8 cellular contexts compared by ENCODE assay signal in the genomic region with DNA sequence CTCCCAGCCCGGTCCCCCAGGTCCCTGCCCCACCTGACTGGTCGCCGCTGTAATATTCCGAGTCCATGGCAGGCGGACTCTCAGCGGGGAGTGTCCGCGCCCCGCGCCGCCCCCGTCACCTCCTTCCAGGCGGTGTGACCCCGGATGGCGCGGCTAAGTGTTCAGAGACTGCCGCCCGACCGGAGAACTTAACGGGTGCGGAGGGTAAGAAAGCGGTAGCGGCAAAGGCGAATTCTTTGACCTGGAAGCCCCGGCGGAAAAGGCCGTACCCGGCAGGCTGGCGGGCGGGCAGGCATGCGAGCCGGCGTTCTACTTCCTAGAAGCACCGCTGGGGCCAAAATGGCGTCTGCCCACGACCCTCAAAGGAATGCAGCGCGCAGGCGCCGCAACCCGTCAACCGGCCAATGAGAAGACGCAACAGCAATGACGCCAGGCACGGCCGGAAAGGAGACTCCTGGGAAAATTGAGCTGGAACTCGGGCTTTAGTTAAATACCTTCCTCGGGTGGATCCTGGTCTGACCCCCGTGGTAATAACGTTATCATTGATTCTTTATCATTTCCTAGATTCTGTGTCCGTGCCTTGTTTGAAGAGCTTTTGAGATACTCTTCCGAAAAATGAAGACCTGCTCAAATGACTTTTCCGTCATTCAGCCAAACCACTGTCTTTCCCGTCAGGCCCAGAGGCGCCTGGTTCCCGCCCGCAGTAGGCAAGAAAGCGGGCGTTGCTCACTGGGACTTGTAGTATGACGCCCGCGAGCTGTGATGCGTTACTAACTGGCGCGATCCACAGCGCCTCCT. TPM values are rescaled to one million over a fixed set of nuclear protein-coding genes. Genes with fewer than 3 reads are reported as not detected.
A peak's percentile ranks its signal among the peaks of the same experiment; 100 is the strongest.
DNase-seq lines count a peak whose midpoint lies in the region; ATAC-seq and TF ChIP-seq lines count a peak whose summit lies in the region.

A gene (minus strand): TSS at position 348 of the 798 bp plus-strand sequence. CDS start 281 bp downstream, at position 67.

- peak; percentile 94 for ATAC-seq in HG02798 (IDR thresholded peaks at IDR 0.05; ENCODE audit: poor library complexity, unreplicated experiment)

- peak; percentile 90 to 92 for TF ChIP-seq EP300 in tibial nerve (IDR thresholded peaks at IDR 0.05)

- H3K27ac ChIP-seq in cardiac muscle cell: peak within 1 kb of the TSS; percentile 98
- peak within 1 kb of the TSS; percentile 95 for H3K27ac ChIP-seq in parathyroid adenoma
- H3K27ac ChIP-seq in tibial nerve: peak within 1 kb of the TSS; percentile 81 to 96 (median 94)

- H3K27me3 ChIP-seq in adipocyte (replicated peaks; ENCODE audit: control insufficient read depth, insufficient read depth, low read length): no peaks in the 10 kb centered on the region
- H3K27me3 ChIP-seq in cardiac muscle cell: no peaks in the 10 kb centered on the region
- no peaks in the 10 kb centered on the region for H3K27me3 ChIP-seq in parathyroid adenoma (ENCODE audit: control insufficient read depth, insufficient read depth, low read length)
- H3K27me3 ChIP-seq in tibial nerve: no peaks in the 10 kb centered on the region

- no peaks in the 10 kb centered on the region for H3K9me3 ChIP-seq in adipocyte (ENCODE audit: control insufficient read depth, low read length)
- H3K9me3 ChIP-seq in cardiac muscle cell (ENCODE audit: low read depth): no peaks in the 10 kb centered on the region
- no peaks in the 10 kb centered on the region for H3K9me3 ChIP-seq in parathyroid adenoma (ENCODE audit: control insufficient read depth, low read length)
- H3K9me3 ChIP-seq in tibial nerve: peaks cover 0 to 5% (median 0%) of the 10 kb centered on the region in 4 donors

- DNase-seq in NCI-H1436 (lab: John Stamatoyannopoulos, UW): peak; percentile 94
- DNase-seq in T follicular helper cell (ENCODE audit: low read depth): peak; percentile 89
- peak; percentile 99 for DNase-seq in adipocyte (ENCODE audit: low read depth)
- DNase-seq in cardiac muscle cell (ENCODE audit: low read depth in 1 of 2, low spot score in 1 of 2): peak; percentile 98 to 99
- DNase-seq in tibial nerve (ENCODE audit: low spot score in 2 of 2): peak; percentile 90 to 91

- H3K4me1 ChIP-seq in adipocyte (ENCODE audit: control insufficient read depth, insufficient read depth, low read length): peaks cover 17% of the 10 kb centered on the region
- peaks cover 5% of the 10 kb centered on the region for H3K4me1 ChIP-seq in cardiac muscle cell (ENCODE audit: low read depth)
- H3K4me1 ChIP-seq in parathyroid adenoma: peaks cover 8% of the 10 kb centered on the region
- H3K4me1 ChIP-seq in tibial nerve: peaks cover 0 to 29% (median 17%) of the 10 kb centered on the region in 4 donors

- H2AFZ ChIP-seq in parathyroid adenoma: peak within 1 kb of the TSS; percentile 84

- H3K9ac ChIP-seq in adipocyte (ENCODE audit: low read length): peak within 1 kb of the TSS; percentile 97
- H3K9ac ChIP-seq in parathyroid adenoma: peak within 1 kb of the TSS; percentile 63

- 0% methylated on average over 50 to 53 of the region's 66 CpGs for WGBS in tibial nerve, 2 donors

- TF ChIP-seq CTCF in GM12875 (IDR thresholded peaks at IDR 0.05; ENCODE audit: borderline replicate concordance, insufficient read depth, low read depth, low read length): 0 out of 2 replicates have a peak, but pooled peaks have one; percentile 14
- peak; percentile 22 for TF ChIP-seq CTCF in cardiac muscle cell (IDR thresholded peaks at IDR 0.05; ENCODE audit: low read depth, low read length)
- TF ChIP-seq CTCF in parathyroid adenoma (IDR thresholded peaks at IDR 0.05): peak; percentile 21
- TF ChIP-seq CTCF in tibial nerve (IDR thresholded peaks at IDR 0.05): peak in 4 of 5 experiments; percentile 33 to 80 (median 60)

- H3K36me3 ChIP-seq in adipocyte (ENCODE audit: control insufficient read depth, insufficient read depth, low read length, severe bottlenecking) (peaks cover 24% of the 10 kb centered on the region), cardiac muscle cell (peaks cover 8% of the 10 kb centered on the region), parathyroid adenoma (ENCODE audit: control insufficient read depth, insufficient read depth, low read length) (no peaks in the 10 kb centered on the region), tibial nerve (peaks cover 0 to 15% (median 4%) of the 10 kb centered on the region in 3 donors)

- H3K4me3 ChIP-seq in GM12875 (ENCODE audit: low read depth, low read length) (peak within 1 kb of the TSS; percentile 78), adipocyte (ENCODE audit: low read length) (peak within 1 kb of the TSS; percentile 89), cardiac muscle cell (peak within 1 kb of the TSS; percentile 80), parathyroid adenoma (ENCODE audit: low read depth, low read length) (peak within 1 kb of the TSS; percentile 89), tibial nerve (peak within 1 kb of the TSS; percentile 93 to 97 (median 94))

- peak within 1 kb of the TSS; percentile 65 for H3K4me2 ChIP-seq in parathyroid adenoma (ENCODE audit: low read length)

- peak; percentile 41 to 70 for TF ChIP-seq POLR2A in tibial nerve (IDR thresholded peaks at IDR 0.05)

- H3K79me2 ChIP-seq in parathyroid adenoma: peaks cover 23% of the 10 kb centered on the region

RNA-seq across cellular contexts. Expression of the gene that starts here (rescaled TPM):
- total RNA-seq in cardiac muscle cell (47.2 and 55.6 TPM in 2 replicates), tibial nerve (10 to 100 TPM; 28.4 to 42.6 (median 39.6) TPM)
- polyA plus RNA-seq in cardiac muscle cell: 52.4 and 53.8 TPM in 2 replicates

Comparison
In these comparisons a context has a peak if more than half of its experiments do, and no peak if none do; other contexts are left out.
1. Peak in every context shown above with its lines: DNase-seq, ATAC-seq, H3K4me3 ChIP-seq and H3K27ac ChIP-seq.